30 cellular contexts compared by ENCODE assay signal in genomic region chr13:49967456-49967855, GRCh38. TPM values are rescaled to one million over a fixed set of nuclear protein-coding genes. Genes with fewer than 3 reads are reported as not detected.
DNase-seq lines count a peak whose midpoint lies in the region; ATAC-seq, FAIRE-seq and TF ChIP-seq lines count a peak whose summit lies in the region.
"Had no signal": no experiment of that assay in that cellular context is flagged by ENCODE, and none has a peak within 500 bp of the region (broad histone marks: within the 10 kb centered on the region; RNA-seq: fewer than 3 reads in every experiment).

No MANE protein-coding gene starts in this region.

- WGBS in A549 (ENCODE audit: missing lambda C conversion rate), result 80% methylated on average over 4 of the region's 4 CpGs

- H3K4me1 ChIP-seq in A549, result no peaks in the 10 kb centered on the region
- H3K4me1 ChIP-seq in HEK293 (ENCODE audit: control insufficient read depth, insufficient read depth, low read length), result no peaks in the 10 kb centered on the region
- H3K4me1 ChIP-seq: BE2C; BLaER1; BLaER1 treated with 17β-estradiol and CSF1 and Interleukin-3, amounts not matched to agents 10 nM and 100 nM had no signal

- TF ChIP-seq EP300 in A549 (IDR thresholded peaks at IDR 0.05), result no peak

- ATAC-seq in A549, result no peak
- ATAC-seq: CD8-positive, alpha-beta T cell had no signal

- TF ChIP-seq CTCF in A549 (IDR thresholded peaks at IDR 0.05) (no peak), HEK293 (tag by site-specific recombination; IDR thresholded peaks at IDR 0.05) (no peak)

- no peak for TF ChIP-seq RAD21 in A549 (conservative IDR thresholded peaks at IDR 0.05 in 1 of 2, IDR thresholded peaks at IDR 0.05 in 1 of 2)

- H3K4me3 ChIP-seq in A549 (no peak overlapping the region), HEK293 (ENCODE audit: low read depth, low read length) (no peak overlapping the region)
- H3K4me3 ChIP-seq: BLaER1; BLaER1 treated with 17β-estradiol and CSF1 and Interleukin-3, amounts not matched to agents 10 nM and 100 nM had no signal

- peaks cover 5% of the 10 kb centered on the region for H3K9me3 ChIP-seq in A549
- H3K9me3 ChIP-seq in HEK293 (ENCODE audit: control insufficient read depth, insufficient read depth, low read depth, low read length), result no peaks in the 10 kb centered on the region
- H3K9me3 ChIP-seq: BE2C had no signal

- no peaks in the 10 kb centered on the region for H3K36me3 ChIP-seq in HEK293 (ENCODE audit: control insufficient read depth in 2 of 2, insufficient read depth in 1 of 2, low read length in 2 of 2)
- H3K36me3 ChIP-seq: BE2C had no signal

- DNase-seq in A549 (ENCODE audit: low read depth in 1 of 2, low spot score in 1 of 2) (no peak), urothelium cell line (ENCODE audit: low spot score) (no peak)
- no peak for DNase-seq in stimulated activated CD4-positive, alpha-beta T cell treated with anti-CD3 and anti-CD28 coated beads, Interleukin-12 subunit alpha, Interleukin-12 subunit beta, amount 100 ng/mL, for 4 hours
- DNase-seq: 8988T; ACHN; AML-193; BE2C; C1 segment of cervical spinal cord; Caco-2; Calu3; CD4-positive, alpha-beta memory T cell; CD4-positive, alpha-beta T cell; CD4-positive, CD25-positive, alpha-beta regulatory T cell; CD8-positive, alpha-beta memory T cell; CD8-positive, alpha-beta T cell; COR-L47; DMS 273 treated with DMSO at 0.1 percent for 48 hours; DMS153; DMS53; DMS79; DMS79 treated with DMSO at 0.1 percent for 48 hours; DND-41; EL had no signal

- H3K4me2 ChIP-seq in A549, result no peak overlapping the region
- H3K4me2 ChIP-seq: BLaER1; BLaER1 treated with 17β-estradiol and CSF1 and Interleukin-3, amounts not matched to agents 10 nM and 100 nM had no signal

- H3K27ac ChIP-seq in A549 (no peak overlapping the region), HEK293 (ENCODE audit: extremely low read depth, low read depth, low read length) (no peak overlapping the region)
- H3K27ac ChIP-seq: 22Rv1; BLaER1; BLaER1 treated with 17β-estradiol and CSF1 and Interleukin-3, amounts not matched to agents 10 nM and 100 nM; C4-2B had no signal

- POLR2A ChIA-PET in A549 (lab: Yijun Ruan, JAX) (no interaction called here), HEK293 (lab: Yijun Ruan, JAX) (no interaction called here)

- FAIRE-seq in A549 (lab: Jason Lieb, UNC) (no peak), urothelium cell line (lab: Jason Lieb, UNC) (no peak)
- FAIRE-seq: A204.1, D721Med had no signal

- CTCF ChIA-PET in A549 (lab: Yijun Ruan, JAX), result interaction anchor here (0.6 to 1.2 kb wide), 3 partner anchors 9 to 158 kb away, joined by 3 read pairs; no protein-coding TSS in a partner anchor
- CTCF ChIA-PET in HEK293 (lab: Yijun Ruan, JAX), result interaction anchor here (1.2 kb wide), 1 partner anchor 9 kb away, joined by 8 read pairs; no protein-coding TSS in a partner anchor

- no peak for TF ChIP-seq POLR2A in A549 (IDR thresholded peaks at IDR 0.05; ENCODE audit: low read length)

TF ChIP-seq in A549, 52 proteins besides CTCF, POLR2A, EP300 and RAD21:
- no peak for TF ChIP-seq MAZ (IDR thresholded peaks at IDR 0.05; ENCODE audit: borderline replicate concordance, low read depth, low read length)
- peak; percentile 54 for TF ChIP-seq ZC3H11A (IDR thresholded peaks at IDR 0.05)
TF ChIP-seq in A549: peak in this region for 1.

TF ChIP-seq in HEK293, 187 proteins besides CTCF, POLR2A, EP300 and RAD21 (continues in another document):
- TF ChIP-seq ZNF274 (IDR thresholded peaks at IDR 0.05; ENCODE audit: low read length), result no peak
- no peak for TF ChIP-seq ZNF274 (tag by site-specific recombination; IDR thresholded peaks at IDR 0.05; ENCODE audit: borderline replicate concordance)
- peak; percentile 78 for TF ChIP-seq ZNF510 (tag by site-specific recombination; IDR thresholded peaks at IDR 0.05; ENCODE audit: insufficient replicate concordance)
- peak; percentile 91 for TF ChIP-seq ZNF426 (tag by site-specific recombination; IDR thresholded peaks at IDR 0.05)
- peak; percentile 96 for TF ChIP-seq ZNF394 (tag by site-specific recombination; IDR thresholded peaks at IDR 0.05; ENCODE audit: borderline replicate concordance)
- no peak for TF ChIP-seq TSHZ1 (tag by site-specific recombination; IDR thresholded peaks at IDR 0.05; ENCODE audit: borderline replicate concordance)
- TF ChIP-seq ZFP37 (tag by site-specific recombination; IDR thresholded peaks at IDR 0.05), result peak; percentile 56; the same call in 1 of the 2 replicates
- no peak for TF ChIP-seq ZNF211 (tag by site-specific recombination; IDR thresholded peaks at IDR 0.05; ENCODE audit: low read depth)
- TF ChIP-seq ZNF501 (tag by site-specific recombination; IDR thresholded peaks at IDR 0.05), result 0 out of 2 replicates have a peak, but pooled peaks have one; percentile 46
- TF ChIP-seq ZNF518A (tag by site-specific recombination; conservative IDR thresholded peaks at IDR 0.05; ENCODE audit: low read depth), result peak; percentile 94

RNA-seq across cellular contexts. Expression of gene TRIM13, which starts 29.4 kb away (rescaled TPM):
- polyA plus RNA-seq in A549 (2011; rRNA removed), result 22.4 and 23.0 TPM in 2 replicates
- 4.9 and 5.4 TPM in 2 replicates for polyA plus RNA-seq in A549 (2012; cell fraction: cytosol; rRNA removed)
- 3.2 and 5.2 TPM in 2 replicates for polyA plus RNA-seq in A549 (2012; cell fraction: nucleus; rRNA removed)
- 10.2 to 12.5 TPM (median 10.9 TPM) in 3 replicates for polyA plus RNA-seq in A549 (2017; fragmentation: RNase III; extraction: RNeasy Plus Mini Kit Qiagen cat#74134 plus additional on column Dnase treatment)
- polyA minus RNA-seq in A549 (2011; rRNA and poly(A)+ RNA removed), result 8.7 and 10.4 TPM in 2 replicates

RNA-seq across cellular contexts. Expression of gene SPRYD7, which starts 31.3 kb away (rescaled TPM):
- polyA plus RNA-seq in A549 (2011; rRNA removed) (9.0 and 11.6 TPM in 2 replicates), A549 (2017; fragmentation: RNase III; extraction: RNeasy Plus Mini Kit Qiagen cat#74134 plus additional on column Dnase treatment) (12.3 to 14.4 TPM (median 13.6 TPM) in 3 replicates)
- 7.2 and 15.4 TPM in 2 replicates for polyA plus RNA-seq in A549 (2012; cell fraction: cytosol; rRNA removed)
- polyA plus RNA-seq in A549 (2012; cell fraction: nucleus; rRNA removed), result 2.5 and 2.7 TPM in 2 replicates
- 2.3 and 2.5 TPM in 2 replicates for polyA minus RNA-seq in A549 (2011; rRNA and poly(A)+ RNA removed)

RNA-seq across cellular contexts. Expression of gene KCNRG, which starts 47.8 kb away (rescaled TPM):
- polyA plus RNA-seq in A549 (2011; rRNA removed), result 1.4 and 1.5 TPM in 2 replicates
- polyA plus RNA-seq in A549 (2012; cell fraction: cytosol; rRNA removed), result 0.17 and 0.28 TPM in 2 replicates
- 0.29 and 0.34 TPM in 2 replicates for polyA plus RNA-seq in A549 (2012; cell fraction: nucleus; rRNA removed)
- 0.29 to 0.63 TPM (median 0.53 TPM) in 3 replicates for polyA plus RNA-seq in A549 (2017; fragmentation: RNase III; extraction: RNeasy Plus Mini Kit Qiagen cat#74134 plus additional on column Dnase treatment)
- polyA minus RNA-seq in A549 (2011; rRNA and poly(A)+ RNA removed), result 2.2 and 3.1 TPM in 2 replicates

Comparison
In these comparisons a context has a peak if more than half of its experiments do, and no peak if none do; other contexts are left out.
1. Of the 5 proteins assayed by ChIP-seq in both HEK293 and A549: peak only in HEK293: REST; only in A549: none; in both: none; in neither: 4.